ENCODE assay signal across 8 cellular contexts in genomic region chr1:207848234-207848633, GRCh38.
DNase-seq lines count a peak whose midpoint lies in the region; ATAC-seq and TF ChIP-seq lines count a peak whose summit lies in the region.

No MANE protein-coding gene starts in this region.

- in situ Hi-C loops in Panc1 (cut with HindIII; ENCODE audit: low pct_unique_long_range_greater_than_20kb, low sequenced_read_pairs), result no loop called here

- intact Hi-C loops in Panc1 (cut with micrococcal nuclease; ENCODE audit: unreplicated experiment) (no loop called here), mucosa of descending colon (cut with DNase I, micrococcal nuclease) (no loop called here)

- CTCF ChIA-PET in Panc1 (lab: Charles Lee), result interaction anchor here (0.7 kb wide), 1 partner anchor 115 kb away, joined by 3 read pairs; no protein-coding TSS in a partner anchor

- H3K4me1 Mint-ChIP-seq in central memory CD8-positive, alpha-beta T cell, result peaks cover 91% of the 10 kb centered on the region

- H3K4me3 ChIP-seq in Panc1 (ENCODE audit: low read depth in 2 of 2, low read length in 2 of 2) (no peak overlapping the region), mucosa of descending colon (no peak overlapping the region)

- peak overlapping the region; percentile 41 for H3K27ac Mint-ChIP-seq in central memory CD8-positive, alpha-beta T cell (ENCODE audit: low read depth)

- no peaks in the 10 kb centered on the region for H3K27me3 Mint-ChIP-seq in central memory CD8-positive, alpha-beta T cell

- no peaks in the 10 kb centered on the region for H3K9me3 ChIP-seq in Panc1 (ENCODE audit: control insufficient read depth, insufficient read depth, low read depth, low read length)
- H3K9me3 ChIP-seq in mucosa of descending colon, result no peaks in the 10 kb centered on the region

- H3K36me3 ChIP-seq in Panc1 (ENCODE audit: control insufficient read depth, insufficient read depth, low read length) (no peaks in the 10 kb centered on the region), mucosa of descending colon (ENCODE audit: low read depth) (no peaks in the 10 kb centered on the region)

- no peak for TF ChIP-seq CTCF in Panc1 (IDR thresholded peaks at IDR 0.05)
- no peak for TF ChIP-seq CTCF in mucosa of descending colon (IDR thresholded peaks at IDR 0.05)

- BruUV-seq in Panc1 (replicated peaks; lab: Mats Ljungman, UMichigan), result no TSS peak

- H3K4me1 ChIP-seq in Panc1 (ENCODE audit: control insufficient read depth, insufficient read depth, low read length) (no peaks in the 10 kb centered on the region), mucosa of descending colon (ENCODE audit: low read depth) (peaks cover 3% of the 10 kb centered on the region)

- H3K27ac ChIP-seq in Panc1 (ENCODE audit: low read length), result no peak overlapping the region

- H3K4me3 Mint-ChIP-seq in central memory CD8-positive, alpha-beta T cell, result peak overlapping the region; percentile 36

- ATAC-seq in GM21529 (IDR thresholded peaks at IDR 0.05; ENCODE audit: unreplicated experiment) (peak; percentile 70), Panc1 (peak; percentile 82), mucosa of descending colon (peak; percentile 99), HG02571 (IDR thresholded peaks at IDR 0.05; ENCODE audit: unreplicated experiment) (no peak)
- peak; percentile 62 for ATAC-seq in central memory CD8-positive, alpha-beta T cell (replicated peaks; ENCODE audit: extremely low read depth, poor library complexity, severe bottlenecking)

- POLR2A ChIA-PET in Panc1 (lab: Charles Lee), result no interaction called here

- H3K27me3 ChIP-seq in Panc1 (ENCODE audit: control insufficient read depth, insufficient read depth, low read length), result no peaks in the 10 kb centered on the region

- H3K9me3 Mint-ChIP-seq in central memory CD8-positive, alpha-beta T cell, result no peaks in the 10 kb centered on the region

- peaks cover 22% of the 10 kb centered on the region for H3K36me3 Mint-ChIP-seq in central memory CD8-positive, alpha-beta T cell (ENCODE audit: insufficient read depth)

- DNase-seq in AG20443 (ENCODE audit: low spot score) (peak; percentile 59), Panc1 (ENCODE audit: low read depth, low spot score) (peak; percentile 56), mucosa of descending colon (peak; percentile 77 to 91 (median 89)), hypothalamus (lab: John Stamatoyannopoulos, UW) (no peak), DMS 273 treated with DMSO at 0.1 percent for 48 hours (lab: John Stamatoyannopoulos, UW) (no peak)
- DNase-seq in central memory CD8-positive, alpha-beta T cell (ENCODE audit: low spot score in 2 of 2), result no peak

Comparison
In these comparisons a context has a peak if more than half of its experiments do, and no peak if none do; other contexts are left out.
1. DNase-seq: peak in AG20443 (single experiment), Panc1 (single experiment) and mucosa of descending colon (3 of 3); none in central memory CD8-positive, alpha-beta T cell (0 of 2), hypothalamus (0 of 51) and DMS 273 treated with DMSO at 0.1 percent for 48 hours (single experiment).